Comparison of ENCODE assay signal across 27 cellular contexts in the genomic region with DNA sequence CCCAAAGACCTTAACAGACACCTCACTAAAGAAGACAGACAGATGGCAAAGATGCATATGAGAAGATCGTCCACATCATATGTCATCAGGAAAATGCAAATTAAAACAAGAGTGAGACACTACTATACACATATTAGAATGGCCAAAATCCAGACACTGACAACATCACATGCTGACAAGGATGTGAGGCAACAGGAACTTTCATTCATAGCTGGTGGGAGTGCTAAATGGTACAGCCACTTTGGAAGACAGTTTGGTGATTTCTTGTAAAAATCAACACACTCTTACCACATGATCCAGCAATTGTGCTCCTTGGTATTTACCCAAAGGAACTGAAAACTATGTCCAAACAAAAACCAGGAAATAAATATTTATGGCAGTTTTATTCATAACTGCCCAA. TPM values are rescaled to one million over a fixed set of nuclear protein-coding genes. Genes with fewer than 3 reads are reported as not detected.
"Had no signal": no experiment of that assay in that cellular context is flagged by ENCODE, and none has a peak within 500 bp of the region (broad histone marks: within the 10 kb centered on the region; RNA-seq: fewer than 3 reads in every experiment).

No MANE protein-coding gene starts in this region.

- H3K9me3 ChIP-seq: esophagus muscularis mucosa had no signal

- H3K36me3 ChIP-seq: brain microvascular endothelial cell had no signal

- ATAC-seq: activated naive CD4-positive, alpha-beta T cell treated with anti-CD3 and anti-CD28 coated beads, Interleukin-2, amount 50 U/mL, for 72 hours; activated T-cell treated with anti-CD3 and anti-CD28 coated beads, Interleukin-2, amount 50 U/mL, for 72 hours; effector memory CD8-positive, alpha-beta T cell; WTC11 had no signal

- DNase-seq: activated CD4-positive, alpha-beta memory T cell treated with anti-CD3 and anti-CD28 coated beads, Interleukin-2, amount 10 ng/mL, durations not matched to agents 7 days and 5 days; activated CD4-positive, alpha-beta T cell treated with anti-CD3 and anti-CD28 coated beads for 1 hour; activated CD4-positive, alpha-beta T cell treated with anti-CD3 and anti-CD28 coated beads for 4 hours; activated CD4-positive, alpha-beta T cell treated with anti-CD3 and anti-CD28 coated beads, Interleukin-2, amount 10 ng/mL, durations not matched to agents 7 days and 5 days; activated CD4-positive, alpha-beta T cell treated with anti-CD3 and anti-CD28 coated beads, Interleukin-2, amount 50 U/mL, for 4 hours; activated CD8-positive, alpha-beta memory T cell treated with anti-CD3 and anti-CD28 coated beads, Interleukin-2, amount 50 U/mL, for 48 hours; activated gamma-delta T cell; activated naive CD4-positive, alpha-beta T cell; activated naive CD4-positive, alpha-beta T cell treated with anti-CD3 and anti-CD28 coated beads, Interleukin-2, amount 10 ng/mL, durations not matched to agents 7 days and 5 days; activated naive CD8-positive, alpha-beta T cell treated with anti-CD3 and anti-CD28 coated beads, Interleukin-2, amount 10 ng/mL, durations not matched to agents 7 days and 5 days; activated T-cell treated with anti-CD3 and anti-CD28 coated beads for 4 hours; activated T-cell treated with anti-CD3 and anti-CD28 coated beads, Interleukin-2, amount 50 U/mL, for 24 hours; activated T-cell treated with anti-CD3 and anti-CD28 coated beads, Interleukin-2, amount 50 U/mL, for 72 hours; amniotic stem cell; anterior cingulate cortex; brain microvascular endothelial cell; cortex of kidney; dermis blood vessel endothelial cell; effector CD4-positive, alpha-beta T cell; effector memory CD8-positive, alpha-beta T cell; erythroblast; head of caudate nucleus; T-helper 2 cell had no signal

- H3K4me3 ChIP-seq: esophagus muscularis mucosa had no signal

- H3K4me1 ChIP-seq: esophagus muscularis mucosa had no signal

RNA-seq across cellular contexts. Expression of a gene that starts 17.8 kb away (rescaled TPM):
- total RNA-seq: bronchial epithelial cell, dermis blood vessel endothelial cell had no signal
